In the genomic region with DNA sequence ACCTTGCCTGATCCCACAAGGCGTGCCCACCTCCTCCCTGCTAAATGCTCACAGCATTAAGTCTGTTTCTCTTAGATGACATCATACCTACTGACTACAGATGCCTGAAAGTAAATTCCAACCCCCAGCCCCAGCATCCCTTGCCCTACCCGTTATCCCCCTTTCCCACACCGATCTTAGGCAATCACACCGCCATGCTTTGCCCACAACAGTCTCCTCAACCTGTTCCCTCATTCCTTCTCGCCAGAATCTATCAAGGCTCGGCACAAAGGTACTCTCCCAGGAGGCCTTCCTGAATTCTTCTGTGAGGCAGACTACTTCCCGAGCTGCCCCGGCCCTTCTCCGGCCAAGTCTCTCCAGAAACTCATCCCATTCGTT, we compare ENCODE assay signal across 8 cellular contexts. TPM values are rescaled to one million over a fixed set of nuclear protein-coding genes. Genes with fewer than 3 reads are reported as not detected.
DNase-seq lines count a peak whose midpoint lies in the region; ATAC-seq and TF ChIP-seq lines count a peak whose summit lies in the region.

No MANE protein-coding gene starts in this region.

- H3K36me3 ChIP-seq in Karpas-422 (ENCODE audit: insufficient read depth, low read length) (peaks cover 30% of the 10 kb centered on the region), mammary epithelial cell (ENCODE audit: insufficient read depth, low read length) (peaks cover 12% of the 10 kb centered on the region), uterus (no peaks in the 10 kb centered on the region)

- H3K9me3 Mint-ChIP-seq in Calu3 (ENCODE audit: low read depth, unreplicated experiment) (no peaks in the 10 kb centered on the region), memory B cell (no peaks in the 10 kb centered on the region)

- no peak for TF ChIP-seq POLR2A in uterus (IDR thresholded peaks at IDR 0.05)

- no peaks in the 10 kb centered on the region for H3K27me3 ChIP-seq in Karpas-422 (ENCODE audit: low read length)
- H3K27me3 ChIP-seq in mammary epithelial cell (ENCODE audit: insufficient read depth, low read length), result no peaks in the 10 kb centered on the region
- H3K27me3 ChIP-seq in uterus, result no peaks in the 10 kb centered on the region

- in situ Hi-C loops in mammary epithelial cell (cut with MboI; ENCODE audit: low sequenced_read_pairs in 2 of 2), result no loop called here

- H3K27me3 Mint-ChIP-seq in Calu3 (ENCODE audit: unreplicated experiment) (peaks cover 12% of the 10 kb centered on the region), memory B cell (no peaks in the 10 kb centered on the region)

- intact Hi-C loops in Calu3 (cut with micrococcal nuclease; ENCODE audit: unreplicated experiment) (no loop called here), mammary epithelial cell (cut with micrococcal nuclease) (loop anchor here (5.0 kb wide), 3 partner anchors 249 to 359 kb away; no protein-coding TSS in a partner anchor), uterus (cut with DNase I; ENCODE audit: low total_unique reads) (no loop called here)

- H3K27ac Mint-ChIP-seq in Calu3 (ENCODE audit: unreplicated experiment), result peak overlapping the region; percentile 93
- peak overlapping the region; percentile 94 for H3K27ac Mint-ChIP-seq in memory B cell

- TF ChIP-seq CTCF in Calu3 (IDR thresholded peaks at IDR 0.05; ENCODE audit: unreplicated experiment) (no peak), mammary epithelial cell (conservative IDR thresholded peaks at IDR 0.05 in 1 of 2, IDR thresholded peaks at IDR 0.05 in 1 of 2; ENCODE audit: extremely low read depth in 1 of 2, insufficient read depth in 1 of 2, low read depth in 1 of 2, low read length in 2 of 2) (no peak), uterus (IDR thresholded peaks at IDR 0.05) (no peak)

- H3K9me2 ChIP-seq in Karpas-422 (replicated peaks; ENCODE audit: insufficient read depth, low read length), result no peaks in the 10 kb centered on the region

- H3K9me3 ChIP-seq in Karpas-422 (ENCODE audit: low read length) (no peaks in the 10 kb centered on the region), mammary epithelial cell (replicated peaks; ENCODE audit: insufficient read depth, low read length) (no peaks in the 10 kb centered on the region), uterus (no peaks in the 10 kb centered on the region)

- peak overlapping the region; percentile 89 for H3K4me3 Mint-ChIP-seq in Calu3 (ENCODE audit: low read depth, unreplicated experiment)
- peak overlapping the region; percentile 97 for H3K4me3 Mint-ChIP-seq in memory B cell

- H3K27ac ChIP-seq in Karpas-422 (ENCODE audit: low read length) (no peak overlapping the region), mammary epithelial cell (ENCODE audit: insufficient read depth, low read depth, low read length) (peak overlapping the region; percentile 80), uterus (peak overlapping the region; percentile 81 to 91)

- H3K9ac ChIP-seq in Karpas-422 (ENCODE audit: low read length) (peak overlapping the region; percentile 80), mammary epithelial cell (ENCODE audit: insufficient read depth, low read length) (peak overlapping the region; percentile 84)

- H3K4me3 ChIP-seq in Karpas-422 (ENCODE audit: low read length), result peak overlapping the region; percentile 85
- peak overlapping the region; percentile 78 to 91 (median 87) for H3K4me3 ChIP-seq in mammary epithelial cell (replicated peaks in 1 of 3; ENCODE audit: insufficient read depth in 1 of 3, low read depth in 2 of 3, low read length in 3 of 3)
- H3K4me3 ChIP-seq in uterus, result peak overlapping the region; percentile 83 to 91

- dilution Hi-C loops in mammary epithelial cell (cut with HindIII; ENCODE audit: low sequenced_read_pairs), result no loop called here

- peaks cover 52% of the 10 kb centered on the region for H3K36me3 Mint-ChIP-seq in Calu3 (ENCODE audit: insufficient read depth, unreplicated experiment)
- H3K36me3 Mint-ChIP-seq in memory B cell, result peaks cover 9% of the 10 kb centered on the region

- H3K4me2 ChIP-seq in Karpas-422 (ENCODE audit: low read depth, low read length, poor library complexity, severe bottlenecking) (peak overlapping the region; percentile 96), mammary epithelial cell (ENCODE audit: insufficient read depth, low read depth, low read length) (peak overlapping the region; percentile 97)

- ATAC-seq in memory B cell (ENCODE audit: low read depth) (no peak), HG02852 (IDR thresholded peaks at IDR 0.05; ENCODE audit: unreplicated experiment) (no peak)

- peak overlapping the region; percentile 94 for H2AFZ ChIP-seq in Karpas-422 (ENCODE audit: low read length)
- peak overlapping the region; percentile 97 for H2AFZ ChIP-seq in mammary epithelial cell (ENCODE audit: low read depth, low read length)

- BruUV-seq in Calu3 (replicated peaks; lab: Mats Ljungman, UMichigan) (no TSS peak), mammary epithelial cell (replicated peaks; lab: Mats Ljungman, UMichigan) (no TSS peak)

- H4K20me1 ChIP-seq in Karpas-422 (ENCODE audit: insufficient read depth, low read depth, low read length) (peaks cover 14% of the 10 kb centered on the region; the same call in 1 of the 2 replicates), mammary epithelial cell (ENCODE audit: insufficient read depth, low read length) (peaks cover 5% of the 10 kb centered on the region)

- CTCF ChIA-PET in Calu3 (lab: Charles Lee), result no interaction called here
- CTCF ChIA-PET in mammary epithelial cell (lab: Charles Lee; ENCODE audit: low non-redundant PET), result interaction anchor here (0.7 kb wide), 1 partner anchor 8 kb away, joined by 3 read pairs; no protein-coding TSS in a partner anchor

- peaks cover 51% of the 10 kb centered on the region for H3K4me1 ChIP-seq in Karpas-422 (ENCODE audit: low read length)
- H3K4me1 ChIP-seq in mammary epithelial cell (ENCODE audit: insufficient read depth, low read length), result peaks cover 34% of the 10 kb centered on the region
- H3K4me1 ChIP-seq in uterus, result peaks cover 10 to 15% of the 10 kb centered on the region in 2 donors

- H3K4me1 Mint-ChIP-seq in Calu3 (ENCODE audit: low read depth, unreplicated experiment) (peaks cover 42% of the 10 kb centered on the region), memory B cell (peaks cover 33% of the 10 kb centered on the region)

- H3K79me2 ChIP-seq in Karpas-422 (ENCODE audit: low read length), result peaks cover 42% of the 10 kb centered on the region
- peaks cover 51% of the 10 kb centered on the region for H3K79me2 ChIP-seq in mammary epithelial cell (ENCODE audit: insufficient read depth, low read length)

- DNase-seq in Calu3, result no peak
- DNase-seq in Karpas-422, result no peak
- DNase-seq in mammary epithelial cell, result no peak
- DNase-seq in memory B cell (ENCODE audit: low spot score in 2 of 2), result no peak
- no peak for DNase-seq in uterus
- no peak for DNase-seq in globus pallidus (ENCODE audit: low spot score)
- DNase-seq in NCI-H526 treated with DMSO at 0.1 percent for 48 hours (lab: John Stamatoyannopoulos, UW), result no peak

- WGBS in mammary epithelial cell (ENCODE audit: low coverage, missing lambda C conversion rate), result 15% methylated on average over 8 of the region's 10 CpGs

RNA-seq across cellular contexts. Expression of a gene that starts 0.8 kb away (rescaled TPM):
- total RNA-seq in Calu3 (2022), result 372 and 394 TPM in 2 replicates
- 85.3 and 86.3 TPM in 2 replicates for total RNA-seq in Karpas-422 (2014; rRNA removed; shearing (Covaris generic); ENCODE audit: low replicate concordance)
- total RNA-seq in mammary epithelial cell, result 100 to 1,000 TPM; 291 to 353 TPM
- 230 TPM for polyA plus RNA-seq in mammary epithelial cell
- polyA minus RNA-seq in mammary epithelial cell, result 378 TPM
- 100 to 1,000 TPM in 2 of 4 donors, 10 to 100 TPM in 2; 55.9 to 197 (median 116) TPM for total RNA-seq in uterus
